ENCODE assay signal across 18 cellular contexts in the genomic region with DNA sequence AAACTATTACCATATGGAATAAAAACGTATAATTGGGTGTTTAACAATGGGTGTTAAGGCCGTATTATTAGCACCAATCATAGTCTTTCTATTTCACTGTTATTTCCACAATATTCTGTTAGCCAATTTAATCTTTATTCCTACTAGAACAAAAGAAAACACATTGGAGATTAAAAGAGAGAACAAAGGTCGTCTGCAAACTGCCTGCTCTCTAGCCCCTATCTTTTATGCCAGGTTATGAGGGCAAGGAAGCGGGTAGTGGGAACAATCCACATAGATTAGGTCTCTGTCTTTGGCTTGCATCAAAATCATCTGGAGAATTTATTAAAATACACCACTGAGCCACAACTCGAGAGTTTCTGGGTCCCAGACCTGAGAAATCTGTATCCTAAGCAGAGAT.
DNase-seq lines count a peak whose midpoint lies in the region; ATAC-seq and TF ChIP-seq lines count a peak whose summit lies in the region.
"Had no signal": no experiment of that assay in that cellular context is flagged by ENCODE, and none has a peak within 500 bp of the region (broad histone marks: within the 10 kb centered on the region; RNA-seq: fewer than 3 reads in every experiment).

No MANE protein-coding gene starts in this region.

- no peaks in the 10 kb centered on the region for H3K36me3 ChIP-seq in left ventricle myocardium inferior
- no peaks in the 10 kb centered on the region for H3K36me3 ChIP-seq in right lobe of liver
- H3K36me3 ChIP-seq: HAP-1 had no signal

- no peak for TF ChIP-seq CTCF in left ventricle myocardium inferior (IDR thresholded peaks at IDR 0.05; ENCODE audit: borderline replicate concordance)
- no peak for TF ChIP-seq CTCF in right lobe of liver (IDR thresholded peaks at IDR 0.05)

- H3K4me3 ChIP-seq in left ventricle myocardium inferior (no peak overlapping the region), right lobe of liver (no peak overlapping the region)
- H3K4me3 ChIP-seq: A549, GM23248, HAP-1 had no signal

- H3K27ac ChIP-seq in left ventricle myocardium inferior (replicated peaks): peak overlapping the region; percentile 84
- H3K27ac ChIP-seq in right lobe of liver: peak overlapping the region in 2 of 3 donors; percentile 56 to 82
- H3K27ac ChIP-seq: 22Rv1, A549, C4-2B, GM23248 had no signal

- no peak for TF ChIP-seq POLR2A in right lobe of liver (IDR thresholded peaks at IDR 0.05)

- DNase-seq in left ventricle myocardium inferior: no peak
- no peak for DNase-seq in left ventricle myocardium superior
- DNase-seq in left colon: no peak
- DNase-seq in right lobe of liver: no peak
- DNase-seq in HK-2 (ENCODE audit: unreplicated experiment): no peak
- DNase-seq in NCI-H146 treated with DMSO at 0.1 percent for 48 hours (lab: John Stamatoyannopoulos, UW; ENCODE audit: unreplicated experiment): no peak
- DNase-seq: AML-193; Caco-2; CD4-positive, alpha-beta T cell; DMS153; DMS79; GDM1; GM23248 had no signal

- H3K27me3 ChIP-seq in left ventricle myocardium inferior (ENCODE audit: low read depth): no peaks in the 10 kb centered on the region
- no peaks in the 10 kb centered on the region for H3K27me3 ChIP-seq in right lobe of liver

- H3K4me1 ChIP-seq in left ventricle myocardium inferior: peaks cover 24% of the 10 kb centered on the region
- H3K4me1 ChIP-seq in right lobe of liver: peaks cover 0 to 47% (median 13%) of the 10 kb centered on the region in 4 donors
- H3K4me1 ChIP-seq: Caco-2, HAP-1 had no signal

- intact Hi-C loops in left ventricle myocardium inferior (cut with micrococcal nuclease) (no loop called here), left ventricle myocardium superior (cut with micrococcal nuclease) (no loop called here), left colon (cut with DNase I, micrococcal nuclease) (no loop called here), right lobe of liver (cut with DNase I) (no loop called here)

- 23% methylated on average over 5 of the region's 5 CpGs for WGBS in right lobe of liver (ENCODE audit: insufficient coverage, low coverage, low lambda C conversion rate, missing lambda C conversion rate)

- no peaks in the 10 kb centered on the region for H3K9me3 ChIP-seq in left ventricle myocardium inferior (replicated peaks)
- H3K9me3 ChIP-seq in right lobe of liver: no peaks in the 10 kb centered on the region
- H3K9me3 ChIP-seq: A549, Caco-2, HAP-1 had no signal

- ATAC-seq in left ventricle myocardium superior: no peak
- peak; percentile 32 for ATAC-seq in left colon
- ATAC-seq in right lobe of liver: peak in 2 of 4 donors; percentile 4 to 36
- ATAC-seq in HG02840 (IDR thresholded peaks at IDR 0.05; ENCODE audit: low FRiP score, unreplicated experiment): no peak
- ATAC-seq: A549 had no signal
